ENCODE assay signal across 8 cellular contexts in genomic region chr3:190863119-190863465, GRCh38. TPM values are rescaled to one million over a fixed set of nuclear protein-coding genes. Genes with fewer than 3 reads are reported as not detected.
DNase-seq lines count a peak whose midpoint lies in the region; FAIRE-seq and TF ChIP-seq lines count a peak whose summit lies in the region.

No MANE protein-coding gene starts in this region.

- peak overlapping the region; percentile 52 for H3K4me3 Mint-ChIP-seq in activated naive CD4-positive, alpha-beta T cell treated with anti-CD3 and anti-CD28 coated beads for 36 hours
- peak overlapping the region; percentile 91 for H3K4me3 Mint-ChIP-seq in astrocyte (ENCODE audit: unreplicated experiment)

- no peaks in the 10 kb centered on the region for H3K36me3 Mint-ChIP-seq in activated naive CD4-positive, alpha-beta T cell treated with anti-CD3 and anti-CD28 coated beads for 36 hours (ENCODE audit: low read depth)
- no peaks in the 10 kb centered on the region for H3K36me3 Mint-ChIP-seq in astrocyte (ENCODE audit: low read depth, unreplicated experiment)

- TF ChIP-seq POLR2A in lower leg skin (IDR thresholded peaks at IDR 0.05) (no peak), transverse colon (IDR thresholded peaks at IDR 0.05) (no peak), erythroblast (IDR thresholded peaks at IDR 0.05; ENCODE audit: low read length) (no peak)

- no peak for TF ChIP-seq CTCF in astrocyte (IDR thresholded peaks at IDR 0.05; ENCODE audit: insufficient read depth, low read depth, low read length)
- no peak for TF ChIP-seq CTCF in lower leg skin (IDR thresholded peaks at IDR 0.05)
- no peak for TF ChIP-seq CTCF in transverse colon (IDR thresholded peaks at IDR 0.05)

- FAIRE-seq in astrocyte (lab: Jason Lieb, UNC), result no peak

- H3K27me3 ChIP-seq in astrocyte (ENCODE audit: insufficient read depth, low read length) (peaks cover 5% of the 10 kb centered on the region), transverse colon (peaks cover 18% of the 10 kb centered on the region)

- no peaks in the 10 kb centered on the region for H4K20me1 ChIP-seq in astrocyte (ENCODE audit: insufficient read depth, low read length)

- H3K79me2 ChIP-seq in astrocyte (ENCODE audit: insufficient read depth, low read length), result no peaks in the 10 kb centered on the region

- H3K4me1 ChIP-seq in astrocyte (ENCODE audit: insufficient read depth, low read length) (no peaks in the 10 kb centered on the region), transverse colon (peaks cover 0 to 4% (median 0%) of the 10 kb centered on the region in 4 donors)

- WGBS in lower leg skin, 2 donors, result 9 to 13% methylated on average over 6 of the region's 6 CpGs
- WGBS in transverse colon (ENCODE audit: low coverage in 1 of 2), 2 donors, result 12 to 22% methylated on average over 2 to 6 of the region's 6 CpGs

- H3K27me3 Mint-ChIP-seq in activated naive CD4-positive, alpha-beta T cell treated with anti-CD3 and anti-CD28 coated beads for 36 hours (ENCODE audit: low read depth), result peaks cover 48% of the 10 kb centered on the region
- peaks cover 13% of the 10 kb centered on the region for H3K27me3 Mint-ChIP-seq in astrocyte (ENCODE audit: low read depth, unreplicated experiment)

- H3K27ac ChIP-seq in astrocyte (ENCODE audit: low read depth, low read length) (no peak overlapping the region), transverse colon (peak overlapping the region in 3 of 4 donors; percentile 23 to 85 (median 65))

- intact Hi-C loops in activated naive CD4-positive, alpha-beta T cell treated with anti-CD3 and anti-CD28 coated beads for 36 hours (cut with micrococcal nuclease), result no loop called here
- intact Hi-C loops in lower leg skin (cut with DNase I; ENCODE audit: low total_unique reads), result no loop called here
- intact Hi-C loops in transverse colon (cut with DNase I; ENCODE audit: low total_unique reads), result no loop called here

- no peaks in the 10 kb centered on the region for H3K9me3 ChIP-seq in astrocyte (ENCODE audit: insufficient read depth, low read depth, low read length)
- no peaks in the 10 kb centered on the region for H3K9me3 ChIP-seq in transverse colon

- TF ChIP-seq EP300 in transverse colon (IDR thresholded peaks at IDR 0.05; ENCODE audit: low read depth), result no peak

- no peak for DNase-seq in activated naive CD4-positive, alpha-beta T cell treated with anti-CD3 and anti-CD28 coated beads for 36 hours
- DNase-seq in activated naive CD4-positive, alpha-beta T cell treated with Interleukin-2 at 50 U/mL for 16 hours, result no peak
- peak; percentile 5 for DNase-seq in astrocyte (ENCODE audit: low read depth)
- DNase-seq in lower leg skin (ENCODE audit: low spot score in 2 of 2), result no peak
- DNase-seq in transverse colon, result no peak
- DNase-seq in C1 segment of cervical spinal cord (lab: John Stamatoyannopoulos, UW), result no peak
- DNase-seq in erythroblast (lab: John Stamatoyannopoulos, UW), result no peak
- DNase-seq in retina, result no peak

- H2AFZ ChIP-seq in astrocyte (ENCODE audit: low read depth, low read length), result peak overlapping the region; percentile 93

- no peaks in the 10 kb centered on the region for H3K9me3 Mint-ChIP-seq in activated naive CD4-positive, alpha-beta T cell treated with anti-CD3 and anti-CD28 coated beads for 36 hours
- H3K9me3 Mint-ChIP-seq in astrocyte (ENCODE audit: unreplicated experiment), result no peaks in the 10 kb centered on the region

- H3K9ac ChIP-seq in astrocyte (ENCODE audit: low read length), result peak overlapping the region; percentile 85

- peak overlapping the region; percentile 83 for H3K4me3 ChIP-seq in astrocyte (ENCODE audit: insufficient read depth, low read depth, low read length)
- peak overlapping the region; percentile 56 for H3K4me3 ChIP-seq in lower leg skin (ENCODE audit: low read depth, poor library complexity, severe bottlenecking)
- H3K4me3 ChIP-seq in transverse colon, result peak overlapping the region; percentile 53 to 81 (median 58)

- H3K4me2 ChIP-seq in astrocyte (ENCODE audit: low read length), result peak overlapping the region; percentile 97

- no peak overlapping the region for H3K27ac Mint-ChIP-seq in activated naive CD4-positive, alpha-beta T cell treated with anti-CD3 and anti-CD28 coated beads for 36 hours
- H3K27ac Mint-ChIP-seq in astrocyte (ENCODE audit: unreplicated experiment), result no peak overlapping the region

- no peaks in the 10 kb centered on the region for H3K36me3 ChIP-seq in astrocyte (ENCODE audit: insufficient read depth, low read length)
- no peaks in the 10 kb centered on the region for H3K36me3 ChIP-seq in transverse colon

- H3K4me1 Mint-ChIP-seq in activated naive CD4-positive, alpha-beta T cell treated with anti-CD3 and anti-CD28 coated beads for 36 hours (ENCODE audit: low read depth), result peaks cover 3% of the 10 kb centered on the region
- no peaks in the 10 kb centered on the region for H3K4me1 Mint-ChIP-seq in astrocyte (ENCODE audit: low read depth, unreplicated experiment)

- in situ Hi-C loops in transverse colon (cut with MboI; ENCODE audit: low pct_ligation_motif_present in 1 of 4, low pct_unique_long_range_greater_than_20kb in 1 of 4, low sequenced_read_pairs in 3 of 4), result no loop called here

- CTCF ChIA-PET in activated naive CD4-positive, alpha-beta T cell treated with anti-CD3 and anti-CD28 coated beads for 36 hours (lab: Charles Lee), result no interaction called here

RNA-seq across cellular contexts. Expression of gene GMNC, which starts 0.6 kb away (rescaled TPM):
- not detected for total RNA-seq in activated naive CD4-positive, alpha-beta T cell treated with anti-CD3 and anti-CD28 coated beads for 36 hours
- 0.62 and 0.75 TPM in 2 replicates for total RNA-seq in astrocyte
- total RNA-seq in lower leg skin, result not detected
- total RNA-seq in transverse colon, result not detected
